Comparison of ENCODE assay signal across 25 cellular contexts in the genomic region with DNA sequence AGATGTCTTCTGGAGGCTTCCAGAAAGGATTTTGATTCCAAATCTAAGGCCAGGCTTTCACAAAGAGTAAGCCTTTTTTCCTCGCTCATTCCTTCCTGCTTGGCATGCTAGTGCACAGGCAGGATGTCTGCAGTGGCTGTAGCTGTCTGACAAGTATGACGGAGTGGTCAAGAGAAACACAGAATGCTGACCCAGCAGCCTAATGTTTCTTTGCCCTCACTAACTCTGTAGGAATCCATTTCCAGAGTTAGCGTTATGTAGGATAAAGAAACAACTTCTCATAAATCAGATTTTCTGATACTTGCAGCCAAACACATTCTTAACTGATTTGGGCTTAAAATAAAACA.
"Had no signal": no experiment of that assay in that cellular context is flagged by ENCODE, and none has a peak within 500 bp of the region (broad histone marks: within the 10 kb centered on the region; RNA-seq: fewer than 3 reads in every experiment).

No MANE protein-coding gene starts in this region.

- H3K4me3 ChIP-seq: dorsolateral prefrontal cortex, esophagus muscularis mucosa, gastroesophageal sphincter, heart left ventricle, hepatocyte, left lung, mucosa of descending colon, pancreas, testis, tibial artery, upper lobe of right lung, uterus had no signal

- H2AFZ ChIP-seq: hepatocyte had no signal

- H3K9me3 ChIP-seq: esophagus muscularis mucosa, gastroesophageal sphincter, heart left ventricle, left lung, mucosa of descending colon, neutrophil, pancreas, testis, tibial artery, upper lobe of right lung, uterus had no signal

- FAIRE-seq: pancreas had no signal

- H3K4me2 ChIP-seq: hepatocyte had no signal

- H3K27me3 ChIP-seq: dorsolateral prefrontal cortex, esophagus muscularis mucosa, foreskin keratinocyte, gastroesophageal sphincter, heart left ventricle, hepatocyte, left lung, neutrophil, pancreas, testis, tibial artery, upper lobe of right lung, uterus had no signal

- H3K4me1 ChIP-seq: foreskin keratinocyte, left lung, pancreas, testis, upper lobe of right lung, uterus had no signal

- ATAC-seq: gastroesophageal sphincter; heart left ventricle; left lung; mucosa of descending colon; natural killer cell treated with Interleukin-12 subunit alpha and Interleukin-12 subunit beta and Interleukin-15 and Interleukin-18, amount 100 ng/mL, for 72 hours; pancreas; sciatic nerve; stimulated activated memory B cell treated with anti-CD40 and anti-IgM and Interleukin-4, amounts not matched to agents 10 μg/mL and 1 μg/mL and 100 μg/mL, for 72 hours; stimulated activated naive CD8-positive, alpha-beta T cell treated with anti-CD3 and anti-CD28 coated beads, Interleukin-15, Interleukin-2, amounts not matched to agents 100 U/mL and 50 U/mL, for 24 hours; upper lobe of right lung had no signal

- H3K79me2 ChIP-seq: hepatocyte had no signal

- DNase-seq: cortex of kidney; dorsolateral prefrontal cortex; effector CD4-positive, alpha-beta T cell; heart left ventricle; left cardiac atrium; left lung; mucosa of descending colon; naive B cell; pancreas; stimulated activated CD4-positive, alpha-beta T cell treated with anti-CD3 and anti-CD28 coated beads, Interleukin-4, amount 100 ng/mL, for 4 hours; stimulated activated naive CD8-positive, alpha-beta T cell treated with anti-CD3 and anti-CD28 coated beads, Interleukin-15, Interleukin-2, amounts not matched to agents 100 U/mL and 50 U/mL, for 24 hours; substantia nigra; testis; tibial artery; upper lobe of right lung; uterus had no signal

- H3K27ac ChIP-seq: dorsolateral prefrontal cortex, epithelial cell of prostate, esophagus muscularis mucosa, foreskin keratinocyte, gastroesophageal sphincter, hepatocyte, left lung, neutrophil, pancreas, testis, tibial artery, upper lobe of right lung, uterus had no signal

- H3K36me3 ChIP-seq: esophagus muscularis mucosa, gastroesophageal sphincter, heart left ventricle, left lung, neutrophil, pancreas, tibial artery, upper lobe of right lung, uterus had no signal
